Comparison of ENCODE assay signal across 14 cellular contexts in the genomic region with DNA sequence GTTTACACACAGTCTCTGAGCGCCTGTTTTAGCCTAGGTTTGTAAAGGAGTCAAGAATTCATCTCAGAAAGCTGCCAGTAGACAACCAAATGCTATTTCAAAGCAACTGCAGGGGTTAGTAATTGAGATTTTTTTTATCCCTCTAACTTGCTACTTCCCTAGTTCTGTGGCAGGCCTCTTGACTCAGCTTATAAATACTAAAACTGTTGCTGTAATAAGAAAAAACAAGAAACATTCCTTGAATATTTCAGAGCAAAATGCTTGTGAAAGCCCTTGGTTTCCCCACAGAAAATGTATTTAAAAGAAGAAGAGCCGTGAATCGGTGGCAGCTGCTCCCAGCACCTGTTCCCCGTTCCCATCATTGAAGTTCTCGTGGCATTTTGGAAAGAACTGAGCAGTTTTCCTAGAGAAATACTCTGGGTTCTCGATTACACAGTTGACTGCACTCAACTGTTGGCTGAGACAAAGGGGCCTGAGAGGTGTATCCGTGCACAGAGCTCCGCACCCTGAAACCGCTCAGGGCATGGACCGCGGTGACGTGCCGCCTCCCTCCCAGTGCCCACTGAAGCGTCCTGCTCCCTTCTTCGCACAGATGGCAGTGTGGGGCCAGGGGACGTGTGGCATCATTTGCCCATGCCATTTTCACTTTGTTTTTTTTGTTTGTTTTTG. TPM values are rescaled to one million over a fixed set of nuclear protein-coding genes. Genes with fewer than 3 reads are reported as not detected.
DNase-seq lines count a peak whose midpoint lies in the region; ATAC-seq and TF ChIP-seq lines count a peak whose summit lies in the region.
"Had no signal": no experiment of that assay in that cellular context is flagged by ENCODE, and none has a peak within 500 bp of the region (broad histone marks: within the 10 kb centered on the region; RNA-seq: fewer than 3 reads in every experiment).

No MANE protein-coding gene starts in this region.

- ATAC-seq in HG02610 (IDR thresholded peaks at IDR 0.05; ENCODE audit: unreplicated experiment) = no peak
- ATAC-seq: activated naive CD8-positive, alpha-beta T cell treated with anti-CD3 and anti-CD28 coated beads, Interleukin-2, amount 50 U/mL, for 24 hours had no signal

- H3K27me3 ChIP-seq in esophagus muscularis mucosa = peaks cover 0 to 7% (median 0%) of the 10 kb centered on the region in 4 donors

- 80% methylated on average over 16 of the region's 16 CpGs for WGBS in esophagus muscularis mucosa

- no peak overlapping the region for H3K27ac ChIP-seq in esophagus muscularis mucosa (replicated peaks in 1 of 4)
- H3K27ac ChIP-seq: psoas muscle had no signal

- TF ChIP-seq EP300 in esophagus muscularis mucosa (IDR thresholded peaks at IDR 0.05) = no peak

- DNase-seq in DMS53 (lab: John Stamatoyannopoulos, UW) (peak; percentile 65), DMS53 treated with DMSO at 0.1 percent for 48 hours (lab: John Stamatoyannopoulos, UW; ENCODE audit: unreplicated experiment) (no peak), LHCN-M2 (ENCODE audit: low read depth) (peak; percentile 83), fibroblast of gingiva (ENCODE audit: low read depth) (peak; percentile 10), renal cortical epithelial cell (ENCODE audit: low read depth) (peak; percentile 51), esophagus muscularis mucosa (ENCODE audit: extremely low spot score) (no peak), cerebellar cortex (ENCODE audit: low spot score) (no peak)
- DNase-seq: 8988T; activated naive CD8-positive, alpha-beta T cell treated with anti-CD3 and anti-CD28 coated beads, Interleukin-2, amount 50 U/mL, for 24 hours; HCEC 1CT; NCI-H226 had no signal

- H3K9me3 ChIP-seq in esophagus muscularis mucosa = no peaks in the 10 kb centered on the region
- H3K9me3 ChIP-seq: psoas muscle had no signal

- no peak for TF ChIP-seq POLR2A in esophagus muscularis mucosa (IDR thresholded peaks at IDR 0.05; ENCODE audit: low read depth)

- no peaks in the 10 kb centered on the region for H3K36me3 ChIP-seq in esophagus muscularis mucosa

- TF ChIP-seq CTCF in esophagus muscularis mucosa (IDR thresholded peaks at IDR 0.05) = no peak

- H3K4me1 ChIP-seq in esophagus muscularis mucosa = peaks cover 0 to 7% (median 5%) of the 10 kb centered on the region in 4 donors

- no peak overlapping the region for H3K4me3 ChIP-seq in esophagus muscularis mucosa
- H3K4me3 ChIP-seq: K562, psoas muscle had no signal

- intact Hi-C loops in esophagus muscularis mucosa (cut with DNase I) = no loop called here

RNA-seq across cellular contexts. Expression of a gene that starts 20.9 kb away (rescaled TPM):
- total RNA-seq in LHCN-M2 (2014; rRNA removed) = 4.7 and 9.7 TPM in 2 replicates
- polyA plus RNA-seq in LHCN-M2 (2012) = 1.6 TPM
- 0.15 and 2.1 TPM in 2 replicates for total RNA-seq in renal cortical epithelial cell
- total RNA-seq in esophagus muscularis mucosa = 1 to 10 TPM; 3.7 to 8.8 (median 6.6) TPM
- total RNA-seq: K562 had no signal
- polyA plus RNA-seq: K562 had no signal

RNA-seq across cellular contexts. Expression of a gene that starts 36.6 kb away (rescaled TPM):
- total RNA-seq in LHCN-M2 (2014; rRNA removed) = 11.6 and 15.0 TPM in 2 replicates
- 14.4 TPM for polyA plus RNA-seq in LHCN-M2 (2012)
- total RNA-seq in renal cortical epithelial cell = 12.0 and 34.6 TPM in 2 replicates
- 10 to 100 TPM; 28.1 to 49.0 (median 33.7) TPM for total RNA-seq in esophagus muscularis mucosa

Comparison
In these comparisons a context has a peak if more than half of its experiments do, and no peak if none do; other contexts are left out.
1. DNase-seq: peak in DMS53 (single experiment), LHCN-M2 (single experiment), fibroblast of gingiva (single experiment) and renal cortical epithelial cell (single experiment); none in DMS53 treated with DMSO at 0.1 percent for 48 hours (single experiment), esophagus muscularis mucosa (single experiment) and cerebellar cortex (single experiment).